8 cellular contexts compared by ENCODE assay signal in the genomic region with DNA sequence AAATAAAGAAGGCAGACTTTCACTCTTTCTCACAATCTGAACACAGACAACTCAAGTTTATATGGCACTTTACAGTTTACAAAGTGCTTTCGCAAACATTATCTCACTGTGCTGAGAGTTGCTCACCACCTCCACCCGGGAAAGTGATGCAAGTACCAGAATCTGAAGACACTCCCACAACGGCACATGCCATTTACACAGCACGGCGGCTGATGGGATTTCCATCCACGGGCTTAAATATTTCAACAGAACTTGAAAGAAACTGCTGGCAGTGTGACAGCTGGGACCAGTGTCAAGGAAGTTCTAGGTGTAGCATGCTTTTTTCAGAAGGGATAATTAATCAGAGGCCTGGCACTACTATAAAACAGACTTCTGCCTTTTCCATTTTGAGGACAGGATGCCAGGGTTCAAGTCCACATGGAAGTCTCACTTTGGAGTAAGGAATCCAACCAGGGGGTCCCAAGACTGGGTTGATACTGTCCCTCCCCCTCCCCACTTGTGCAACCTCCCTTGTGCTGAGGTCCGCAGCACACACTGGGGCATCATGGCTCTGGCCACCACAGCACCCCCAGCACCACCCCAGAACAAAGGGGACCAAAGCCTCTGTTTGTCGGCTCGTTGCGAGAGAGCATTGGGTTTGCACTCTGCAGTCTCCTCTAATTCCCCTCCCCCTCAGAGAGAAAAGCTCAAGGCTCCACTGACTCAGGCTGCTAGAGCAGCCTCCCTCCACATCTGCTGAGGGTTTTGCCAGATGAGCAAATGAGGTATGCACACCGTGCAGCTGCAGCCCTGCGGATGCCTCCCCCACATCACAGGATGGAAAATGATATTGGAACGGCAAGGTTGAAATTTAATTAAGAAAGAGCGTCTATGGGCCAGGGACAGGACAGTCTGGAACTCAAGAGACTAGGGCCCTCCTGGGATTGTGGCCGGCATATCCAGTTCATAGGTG.
DNase-seq lines count a peak whose midpoint lies in the region; ATAC-seq and TF ChIP-seq lines count a peak whose summit lies in the region.

No MANE protein-coding gene starts in this region.

- intact Hi-C loops in Right ventricle myocardium inferior (cut with DNase I) = loop anchor here (1.0 kb wide), 1 partner anchor 36 kb away; no protein-coding TSS in a partner anchor

- no peaks in the 10 kb centered on the region for H3K9me2 ChIP-seq in GM23338 (ENCODE audit: insufficient read depth)

- no peak overlapping the region for H3K4me3 ChIP-seq in GM23338

- no peaks in the 10 kb centered on the region for H3K4me1 ChIP-seq in GM23338 (ENCODE audit: insufficient read depth)

- H3K27me3 ChIP-seq in GM23338 (ENCODE audit: insufficient read depth) = no peaks in the 10 kb centered on the region

- no peaks in the 10 kb centered on the region for H3K79me2 ChIP-seq in GM23338 (replicated peaks; ENCODE audit: insufficient read depth)

- H3K9me3 Mint-ChIP-seq in GM23338 (no peaks in the 10 kb centered on the region; the same call in 2 of the 3 replicates), T-cell (no peaks in the 10 kb centered on the region)

- H3K36me3 Mint-ChIP-seq in GM23338 (ENCODE audit: low read depth) (no peaks in the 10 kb centered on the region), T-cell (peaks cover 65% of the 10 kb centered on the region)

- peak; percentile 74 for ATAC-seq in GM23338
- peak in 2 of 4 experiments; percentile 35 to 56 for ATAC-seq in T-cell (replicated peaks in 1 of 4)
- ATAC-seq in Right ventricle myocardium inferior = peak; percentile 4
- no peak for ATAC-seq in GM19324 (IDR thresholded peaks at IDR 0.05; ENCODE audit: low FRiP score, unreplicated experiment)

- no peaks in the 10 kb centered on the region for H3K36me3 ChIP-seq in GM23338 (ENCODE audit: insufficient read depth)

- H3F3A ChIP-seq in GM23338 (replicated peaks; ENCODE audit: low read depth) = no peaks in the 10 kb centered on the region

- H2AFZ ChIP-seq in GM23338 = no peak overlapping the region

- DNase-seq in GM23338 (ENCODE audit: low spot score) (peak; percentile 5), T-cell (peak in 4 of 34 experiments; percentile 8 to 28 (median 16)), Right ventricle myocardium inferior (ENCODE audit: missing footprints) (no peak), cerebellum (ENCODE audit: low spot score) (no peak), KG1 (lab: John Stamatoyannopoulos, UW) (no peak), SW 1271 (lab: John Stamatoyannopoulos, UW) (no peak)
- DNase-seq in stimulated activated CD4-positive, alpha-beta T cell treated with anti-CD3 and anti-CD28 coated beads, Interleukin-2, amount 100 ng/mL, for 24 hours = peak; percentile 43 to 46

- CTCF ChIA-PET in T-cell (lab: Charles Lee) = no interaction called here

- no peaks in the 10 kb centered on the region for H4K20me1 ChIP-seq in GM23338 (replicated peaks; ENCODE audit: insufficient read depth)

- H3K4me1 Mint-ChIP-seq in GM23338 (peaks cover 14% of the 10 kb centered on the region), T-cell (peaks cover 23 to 55% (median 53%) of the 10 kb centered on the region in 3 donors)

- POLR2A ChIA-PET in T-cell (lab: Charles Lee) = interaction anchor here in 1 of 2 donors (0.6 kb wide), 1 partner anchor 74 kb away, joined by 3 read pairs; no protein-coding TSS in a partner anchor

- H3K27ac ChIP-seq in GM23338 (ENCODE audit: low read depth) = no peak overlapping the region

- H3K4me3 Mint-ChIP-seq in GM23338 (no peak overlapping the region), T-cell (peak overlapping the region in 2 of 3 donors; percentile 53 to 55)

- no peak for TF ChIP-seq CTCF in GM23338 (conservative IDR thresholded peaks at IDR 0.05; ENCODE audit: low read depth in 2 of 2)

- H3K27me3 Mint-ChIP-seq in GM23338 (ENCODE audit: insufficient read depth, low read depth, poor library complexity) (peaks cover 5% of the 10 kb centered on the region), T-cell (no peaks in the 10 kb centered on the region)

- H3K27ac Mint-ChIP-seq in GM23338 (no peak overlapping the region), T-cell (peak overlapping the region in 1 of 2 donors; percentile 46)

- no peak overlapping the region for H3K4me2 ChIP-seq in GM23338

TF ChIP-seq in GM23338, 12 proteins besides CTCF, POLR2A, EP300 and RAD21 (continues in another document):
- no peak for TF ChIP-seq CREB1 (CRISPR knock-in tag; IDR thresholded peaks at IDR 0.05; ENCODE audit: low read depth)
- TF ChIP-seq NANOG (IDR thresholded peaks at IDR 0.05; ENCODE audit: borderline replicate concordance) = no peak
- TF ChIP-seq ZNF114 (CRISPR knock-in tag; IDR thresholded peaks at IDR 0.05) = no peak
- no peak for TF ChIP-seq STAT1 (IDR thresholded peaks at IDR 0.05; ENCODE audit: unreplicated experiment)
- no peak for TF ChIP-seq ZNF331 (CRISPR knock-in tag; IDR thresholded peaks at IDR 0.05; ENCODE audit: low read depth)
- TF ChIP-seq, protein P1, sequence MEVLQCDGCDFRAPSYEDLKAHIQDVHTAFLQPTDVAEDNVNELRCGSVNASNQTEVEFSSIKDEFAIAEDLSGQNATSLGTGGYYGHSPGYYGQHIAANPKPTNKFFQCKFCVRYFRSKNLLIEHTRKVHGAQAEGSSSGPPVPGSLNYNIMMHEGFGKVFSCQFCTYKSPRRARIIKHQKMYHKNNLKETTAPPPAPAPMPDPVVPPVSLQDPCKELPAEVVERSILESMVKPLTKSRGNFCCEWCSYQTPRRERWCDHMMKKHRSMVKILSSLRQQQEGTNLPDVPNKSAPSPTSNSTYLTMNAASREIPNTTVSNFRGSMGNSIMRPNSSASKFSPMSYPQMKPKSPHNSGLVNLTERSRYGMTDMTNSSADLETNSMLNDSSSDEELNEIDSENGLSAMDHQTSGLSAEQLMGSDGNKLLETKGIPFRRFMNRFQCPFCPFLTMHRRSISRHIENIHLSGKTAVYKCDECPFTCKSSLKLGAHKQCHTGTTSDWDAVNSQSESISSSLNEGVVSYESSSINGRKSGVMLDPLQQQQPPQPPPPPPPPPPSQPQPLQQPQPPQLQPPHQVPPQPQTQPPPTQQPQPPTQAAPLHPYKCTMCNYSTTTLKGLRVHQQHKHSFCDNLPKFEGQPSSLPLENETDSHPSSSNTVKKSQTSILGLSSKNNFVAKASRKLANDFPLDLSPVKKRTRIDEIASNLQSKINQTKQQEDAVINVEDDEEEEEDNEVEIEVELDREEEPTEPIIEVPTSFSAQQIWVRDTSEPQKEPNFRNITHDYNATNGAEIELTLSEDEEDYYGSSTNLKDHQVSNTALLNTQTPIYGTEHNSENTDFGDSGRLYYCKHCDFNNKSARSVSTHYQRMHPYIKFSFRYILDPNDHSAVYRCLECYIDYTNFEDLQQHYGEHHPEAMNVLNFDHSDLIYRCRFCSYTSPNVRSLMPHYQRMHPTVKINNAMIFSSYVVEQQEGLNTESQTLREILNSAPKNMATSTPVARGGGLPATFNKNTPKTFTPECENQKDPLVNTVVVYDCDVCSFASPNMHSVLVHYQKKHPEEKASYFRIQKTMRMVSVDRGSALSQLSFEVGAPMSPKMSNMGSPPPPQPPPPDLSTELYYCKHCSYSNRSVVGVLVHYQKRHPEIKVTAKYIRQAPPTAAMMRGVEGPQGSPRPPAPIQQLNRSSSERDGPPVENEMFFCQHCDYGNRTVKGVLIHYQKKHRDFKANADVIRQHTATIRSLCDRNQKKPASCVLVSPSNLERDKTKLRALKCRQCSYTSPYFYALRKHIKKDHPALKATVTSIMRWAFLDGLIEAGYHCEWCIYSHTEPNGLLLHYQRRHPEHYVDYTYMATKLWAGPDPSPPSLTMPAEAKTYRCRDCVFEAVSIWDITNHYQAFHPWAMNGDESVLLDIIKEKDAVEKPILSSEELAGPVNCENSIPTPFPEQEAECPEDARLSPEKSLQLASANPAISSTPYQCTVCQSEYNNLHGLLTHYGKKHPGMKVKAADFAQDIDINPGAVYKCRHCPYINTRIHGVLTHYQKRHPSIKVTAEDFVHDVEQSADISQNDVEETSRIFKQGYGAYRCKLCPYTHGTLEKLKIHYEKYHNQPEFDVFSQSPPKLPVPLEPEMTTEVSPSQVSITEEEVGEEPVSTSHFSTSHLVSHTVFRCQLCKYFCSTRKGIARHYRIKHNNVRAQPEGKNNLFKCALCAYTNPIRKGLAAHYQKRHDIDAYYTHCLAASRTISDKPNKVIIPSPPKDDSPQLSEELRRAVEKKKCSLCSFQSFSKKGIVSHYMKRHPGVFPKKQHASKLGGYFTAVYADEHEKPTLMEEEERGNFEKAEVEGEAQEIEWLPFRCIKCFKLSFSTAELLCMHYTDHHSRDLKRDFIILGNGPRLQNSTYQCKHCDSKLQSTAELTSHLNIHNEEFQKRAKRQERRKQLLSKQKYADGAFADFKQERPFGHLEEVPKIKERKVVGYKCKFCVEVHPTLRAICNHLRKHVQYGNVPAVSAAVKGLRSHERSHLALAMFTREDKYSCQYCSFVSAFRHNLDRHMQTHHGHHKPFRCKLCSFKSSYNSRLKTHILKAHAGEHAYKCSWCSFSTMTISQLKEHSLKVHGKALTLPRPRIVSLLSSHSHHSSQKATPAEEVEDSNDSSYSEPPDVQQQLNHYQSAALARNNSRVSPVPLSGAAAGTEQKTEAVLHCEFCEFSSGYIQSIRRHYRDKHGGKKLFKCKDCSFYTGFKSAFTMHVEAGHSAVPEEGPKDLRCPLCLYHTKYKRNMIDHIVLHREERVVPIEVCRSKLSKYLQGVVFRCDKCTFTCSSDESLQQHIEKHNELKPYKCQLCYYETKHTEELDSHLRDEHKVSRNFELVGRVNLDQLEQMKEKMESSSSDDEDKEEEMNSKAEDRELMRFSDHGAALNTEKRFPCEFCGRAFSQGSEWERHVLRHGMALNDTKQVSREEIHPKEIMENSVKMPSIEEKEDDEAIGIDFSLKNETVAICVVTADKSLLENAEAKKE (CRISPR knock-in tag; IDR thresholded peaks at IDR 0.05) = no peak
- no peak for TF ChIP-seq EZH2 (IDR thresholded peaks at IDR 0.05; ENCODE audit: low read depth, unreplicated experiment)
- TF ChIP-seq POLR2AphosphoS5 (IDR thresholded peaks at IDR 0.05; ENCODE audit: low read depth) = no peak
- no peak for TF ChIP-seq JUNB (IDR thresholded peaks at IDR 0.05; ENCODE audit: unreplicated experiment)

Comparison
In these comparisons a context has a peak if more than half of its experiments do, and no peak if none do; other contexts are left out.
1. DNase-seq: peak in GM23338 (single experiment) and stimulated activated CD4-positive, alpha-beta T cell treated with anti-CD3 and anti-CD28 coated beads, Interleukin-2, amount 100 ng/mL, for 24 hours (2 of 2); none in Right ventricle myocardium inferior (single experiment), cerebellum (single experiment), KG1 (single experiment) and SW 1271 (0 of 2).